Comparison of ENCODE assay signal across 1 cellular context in genomic region chr5:112779531-112779930, GRCh38.
TF ChIP-seq lines count a peak whose summit lies in the region.

No MANE protein-coding gene starts in this region.

TF ChIP-seq in IMR-90, 13 proteins besides CTCF, POLR2A, EP300 and RAD21:
- no peak for TF ChIP-seq MAZ (IDR thresholded peaks at IDR 0.05; ENCODE audit: borderline replicate concordance, low read depth, low read length)
- TF ChIP-seq CEBPB (IDR thresholded peaks at IDR 0.05; ENCODE audit: low read depth, low read length), result peak; percentile 98
- TF ChIP-seq, protein P1, sequence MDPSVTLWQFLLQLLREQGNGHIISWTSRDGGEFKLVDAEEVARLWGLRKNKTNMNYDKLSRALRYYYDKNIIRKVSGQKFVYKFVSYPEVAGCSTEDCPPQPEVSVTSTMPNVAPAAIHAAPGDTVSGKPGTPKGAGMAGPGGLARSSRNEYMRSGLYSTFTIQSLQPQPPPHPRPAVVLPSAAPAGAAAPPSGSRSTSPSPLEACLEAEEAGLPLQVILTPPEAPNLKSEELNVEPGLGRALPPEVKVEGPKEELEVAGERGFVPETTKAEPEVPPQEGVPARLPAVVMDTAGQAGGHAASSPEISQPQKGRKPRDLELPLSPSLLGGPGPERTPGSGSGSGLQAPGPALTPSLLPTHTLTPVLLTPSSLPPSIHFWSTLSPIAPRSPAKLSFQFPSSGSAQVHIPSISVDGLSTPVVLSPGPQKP (IDR thresholded peaks at IDR 0.05; ENCODE audit: borderline replicate concordance, low read depth, low read length), result no peak
- TF ChIP-seq BHLHE40 (IDR thresholded peaks at IDR 0.05; ENCODE audit: low read depth, low read length), result no peak
